ENCODE assay signal across 16 cellular contexts in genomic region chr2:223315813-223316212, GRCh38.
"Had no signal": no experiment of that assay in that cellular context is flagged by ENCODE, and none has a peak within 500 bp of the region (broad histone marks: within the 10 kb centered on the region; RNA-seq: fewer than 3 reads in every experiment).

No MANE protein-coding gene starts in this region.

- H3K79me2 ChIP-seq: hepatocyte, parathyroid adenoma had no signal

- H2AFZ ChIP-seq: hepatocyte, parathyroid adenoma had no signal

- H3K9me3 ChIP-seq: body of pancreas, lower lobe of right lung, stomach, thoracic aorta, uterus had no signal

- H3K9me3 Mint-ChIP-seq: activated naive CD4-positive, alpha-beta T cell treated with anti-CD3 and anti-CD28 coated beads for 36 hours; activated T-helper 1 cell treated with anti-CD3 and anti-CD28 coated beads, Interleukin-12 subunit alpha, Interleukin-12 subunit beta, Interleukin-2, Interleukin-4 antibody, amounts not matched to agents 30 ng/mL and 10 ng/mL and 1 ng/mL, durations not matched to agents 14 hours and 24 hours and 36 hours had no signal

- H3K9ac ChIP-seq: parathyroid adenoma had no signal

- H3K4me1 Mint-ChIP-seq: naive B cell had no signal

- H3K4me3 ChIP-seq: body of pancreas, hepatocyte, lower lobe of right lung, stomach, thoracic aorta, uterus had no signal

- H3K36me3 ChIP-seq: lower lobe of right lung, stomach, thoracic aorta, uterus had no signal

- H3K27ac ChIP-seq: body of pancreas, hepatocyte, lower lobe of right lung, parathyroid adenoma, stomach, thoracic aorta had no signal

- H3K27ac Mint-ChIP-seq: activated CD8-positive, alpha-beta T cell treated with anti-CD3 and anti-CD28 coated beads, Interleukin-2, amount 10 ng/mL, durations not matched to agents 7 days and 5 days; activated naive CD4-positive, alpha-beta T cell treated with anti-CD3 and anti-CD28 coated beads for 36 hours; activated T-helper 1 cell treated with anti-CD3 and anti-CD28 coated beads, Interleukin-12 subunit alpha, Interleukin-12 subunit beta, Interleukin-2, Interleukin-4 antibody, amounts not matched to agents 30 ng/mL and 10 ng/mL and 1 ng/mL, durations not matched to agents 14 hours and 24 hours and 36 hours; naive B cell had no signal

- H3K36me3 Mint-ChIP-seq: naive B cell had no signal

- H3K4me3 Mint-ChIP-seq: activated CD8-positive, alpha-beta T cell treated with anti-CD3 and anti-CD28 coated beads, Interleukin-2, amount 10 ng/mL, durations not matched to agents 7 days and 5 days; activated naive CD4-positive, alpha-beta T cell treated with anti-CD3 and anti-CD28 coated beads for 36 hours; activated T-helper 1 cell treated with anti-CD3 and anti-CD28 coated beads, Interleukin-12 subunit alpha, Interleukin-12 subunit beta, Interleukin-2, Interleukin-4 antibody, amounts not matched to agents 30 ng/mL and 10 ng/mL and 1 ng/mL, durations not matched to agents 14 hours and 24 hours and 36 hours; naive B cell had no signal

- H3K4me2 ChIP-seq: hepatocyte had no signal

- DNase-seq: activated CD4-positive, alpha-beta T cell treated with anti-CD3 and anti-CD28 coated beads for 4 hours; activated CD8-positive, alpha-beta memory T cell treated with anti-CD3 and anti-CD28 coated beads, Interleukin-2, amount 50 U/mL, for 48 hours; activated CD8-positive, alpha-beta T cell treated with anti-CD3 and anti-CD28 coated beads, Interleukin-2, amount 10 ng/mL, durations not matched to agents 7 days and 5 days; activated naive CD4-positive, alpha-beta T cell treated with anti-CD3 and anti-CD28 coated beads for 36 hours; body of pancreas; effector memory CD4-positive, alpha-beta T cell; lower lobe of right lung; naive B cell; stimulated activated CD4-positive, alpha-beta T cell treated with anti-CD3 and anti-CD28 coated beads, Interleukin-4, amount 100 ng/mL, for 4 hours; stomach; T-helper 9 cell; uterus had no signal

- H3K4me1 ChIP-seq: body of pancreas, lower lobe of right lung, parathyroid adenoma, stomach, uterus had no signal

- H3K27me3 ChIP-seq: body of pancreas, hepatocyte, stomach, uterus had no signal

- H3K27me3 Mint-ChIP-seq: naive B cell had no signal
